In the genomic region with DNA sequence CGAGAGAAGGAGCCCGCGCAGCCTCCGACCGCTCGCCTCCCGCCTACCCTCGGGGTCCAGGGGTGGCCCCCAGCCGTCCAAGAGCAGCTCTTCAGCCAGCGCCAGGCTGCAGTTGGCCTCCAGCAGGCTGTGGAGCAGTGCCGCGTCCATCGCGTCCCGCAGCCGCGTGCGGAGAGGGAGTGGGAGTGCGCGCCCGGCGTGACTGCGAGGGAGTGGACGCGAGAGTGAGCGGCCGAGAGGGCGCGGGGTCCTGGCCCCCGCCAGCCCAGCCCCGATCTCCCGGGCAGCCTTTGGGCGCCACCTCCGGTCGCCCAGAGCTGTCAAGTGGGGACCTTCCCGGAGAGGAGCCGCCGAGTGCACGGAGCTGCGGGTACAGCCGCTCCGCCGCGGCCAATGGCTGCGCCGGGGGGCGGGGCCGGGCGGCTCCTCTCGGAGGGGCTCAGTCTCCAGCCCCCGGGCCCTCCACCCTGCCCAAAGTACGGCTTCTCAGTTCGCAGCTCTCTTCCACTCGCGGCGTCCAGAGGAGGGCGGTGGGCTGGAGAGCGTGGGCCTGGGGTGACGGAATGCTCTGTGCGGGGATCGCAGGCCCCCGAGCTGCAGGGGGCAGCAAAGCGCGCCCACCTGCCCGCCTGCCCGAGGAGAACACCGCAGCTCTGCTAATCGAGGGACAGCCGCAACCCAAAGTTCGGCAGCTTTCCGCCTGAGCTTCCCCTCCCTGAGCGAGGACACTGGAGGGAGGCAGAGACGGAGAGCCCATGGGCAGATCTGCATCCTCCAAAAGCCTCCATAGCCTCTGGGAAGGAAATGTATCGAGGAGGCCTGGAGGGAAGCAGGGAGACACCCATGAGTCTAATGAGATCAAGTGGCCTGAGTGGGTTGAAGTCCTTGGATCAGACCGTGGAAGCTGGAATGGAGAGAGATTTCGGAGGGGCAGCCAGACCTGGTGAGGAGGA, we compare ENCODE assay signal across 1 cellular context.
TF ChIP-seq lines count a peak whose summit lies in the region.

A gene (minus strand): TSS at position 326 of the 953 bp plus-strand sequence. CDS start 176 bp downstream, at position 150.

TF ChIP-seq in HepG2, 621 proteins besides CTCF, POLR2A, EP300 and RAD21 (continued from another document):
- TF ChIP-seq, protein P1, sequence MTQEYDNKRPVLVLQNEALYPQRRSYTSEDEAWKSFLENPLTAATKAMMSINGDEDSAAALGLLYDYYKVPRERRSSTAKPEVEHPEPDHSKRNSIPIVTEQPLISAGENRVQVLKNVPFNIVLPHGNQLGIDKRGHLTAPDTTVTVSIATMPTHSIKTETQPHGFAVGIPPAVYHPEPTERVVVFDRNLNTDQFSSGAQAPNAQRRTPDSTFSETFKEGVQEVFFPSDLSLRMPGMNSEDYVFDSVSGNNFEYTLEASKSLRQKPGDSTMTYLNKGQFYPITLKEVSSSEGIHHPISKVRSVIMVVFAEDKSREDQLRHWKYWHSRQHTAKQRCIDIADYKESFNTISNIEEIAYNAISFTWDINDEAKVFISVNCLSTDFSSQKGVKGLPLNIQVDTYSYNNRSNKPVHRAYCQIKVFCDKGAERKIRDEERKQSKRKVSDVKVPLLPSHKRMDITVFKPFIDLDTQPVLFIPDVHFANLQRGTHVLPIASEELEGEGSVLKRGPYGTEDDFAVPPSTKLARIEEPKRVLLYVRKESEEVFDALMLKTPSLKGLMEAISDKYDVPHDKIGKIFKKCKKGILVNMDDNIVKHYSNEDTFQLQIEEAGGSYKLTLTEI (CRISPR knock-in tag; conservative IDR thresholded peaks at IDR 0.05) = no peak
- TF ChIP-seq, protein P2, sequence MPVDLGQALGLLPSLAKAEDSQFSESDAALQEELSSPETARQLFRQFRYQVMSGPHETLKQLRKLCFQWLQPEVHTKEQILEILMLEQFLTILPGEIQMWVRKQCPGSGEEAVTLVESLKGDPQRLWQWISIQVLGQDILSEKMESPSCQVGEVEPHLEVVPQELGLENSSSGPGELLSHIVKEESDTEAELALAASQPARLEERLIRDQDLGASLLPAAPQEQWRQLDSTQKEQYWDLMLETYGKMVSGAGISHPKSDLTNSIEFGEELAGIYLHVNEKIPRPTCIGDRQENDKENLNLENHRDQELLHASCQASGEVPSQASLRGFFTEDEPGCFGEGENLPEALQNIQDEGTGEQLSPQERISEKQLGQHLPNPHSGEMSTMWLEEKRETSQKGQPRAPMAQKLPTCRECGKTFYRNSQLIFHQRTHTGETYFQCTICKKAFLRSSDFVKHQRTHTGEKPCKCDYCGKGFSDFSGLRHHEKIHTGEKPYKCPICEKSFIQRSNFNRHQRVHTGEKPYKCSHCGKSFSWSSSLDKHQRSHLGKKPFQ (CRISPR knock-in tag; IDR thresholded peaks at IDR 0.05; ENCODE audit: insufficient replicate concordance) = no peak
- no peak for TF ChIP-seq ZNF747 (CRISPR knock-in tag; IDR thresholded peaks at IDR 0.05; ENCODE audit: borderline replicate concordance)
- TF ChIP-seq ZSCAN22 (CRISPR knock-in tag; IDR thresholded peaks at IDR 0.05) = no peak
- TF ChIP-seq ZNF589 (CRISPR knock-in tag; conservative IDR thresholded peaks at IDR 0.05) = no peak
- TF ChIP-seq SRF (IDR thresholded peaks at IDR 0.05; ENCODE audit: low read depth, low read length) = no peak
- TF ChIP-seq ZNF496 (CRISPR knock-in tag; IDR thresholded peaks at IDR 0.05; ENCODE audit: insufficient replicate concordance) = no peak
- TF ChIP-seq MEF2D (CRISPR knock-in tag; IDR thresholded peaks at IDR 0.05) = no peak
- no peak for TF ChIP-seq ZNF670 (CRISPR knock-in tag; IDR thresholded peaks at IDR 0.05; ENCODE audit: borderline replicate concordance)
- TF ChIP-seq PAWR (CRISPR knock-in tag; IDR thresholded peaks at IDR 0.05; ENCODE audit: borderline replicate concordance) = no peak
- TF ChIP-seq, protein P3, sequence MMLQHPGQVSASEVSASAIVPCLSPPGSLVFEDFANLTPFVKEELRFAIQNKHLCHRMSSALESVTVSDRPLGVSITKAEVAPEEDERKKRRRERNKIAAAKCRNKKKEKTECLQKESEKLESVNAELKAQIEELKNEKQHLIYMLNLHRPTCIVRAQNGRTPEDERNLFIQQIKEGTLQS (CRISPR knock-in tag; IDR thresholded peaks at IDR 0.05) = no peak
- TF ChIP-seq GATAD1 (CRISPR knock-in tag; IDR thresholded peaks at IDR 0.05) = no peak
- peak; percentile 63; the same call in 1 of the 2 replicates for TF ChIP-seq KDM5B (CRISPR knock-in tag; IDR thresholded peaks at IDR 0.05; ENCODE audit: borderline replicate concordance)
- no peak for TF ChIP-seq SUZ12 (IDR thresholded peaks at IDR 0.05; ENCODE audit: low read depth, low read length)
- no peak for TF ChIP-seq ZNF30 (CRISPR knock-in tag; IDR thresholded peaks at IDR 0.05)
- TF ChIP-seq KMT2B (CRISPR knock-in tag; IDR thresholded peaks at IDR 0.05) = no peak
- no peak for TF ChIP-seq NFKBIZ (CRISPR knock-in tag; IDR thresholded peaks at IDR 0.05)
- TF ChIP-seq, protein P4, sequence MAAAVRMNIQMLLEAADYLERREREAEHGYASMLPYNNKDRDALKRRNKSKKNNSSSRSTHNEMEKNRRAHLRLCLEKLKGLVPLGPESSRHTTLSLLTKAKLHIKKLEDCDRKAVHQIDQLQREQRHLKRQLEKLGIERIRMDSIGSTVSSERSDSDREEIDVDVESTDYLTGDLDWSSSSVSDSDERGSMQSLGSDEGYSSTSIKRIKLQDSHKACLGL (CRISPR knock-in tag; IDR thresholded peaks at IDR 0.05) = peak; percentile 44; the same call in 1 of the 2 replicates
- TF ChIP-seq, protein P5, sequence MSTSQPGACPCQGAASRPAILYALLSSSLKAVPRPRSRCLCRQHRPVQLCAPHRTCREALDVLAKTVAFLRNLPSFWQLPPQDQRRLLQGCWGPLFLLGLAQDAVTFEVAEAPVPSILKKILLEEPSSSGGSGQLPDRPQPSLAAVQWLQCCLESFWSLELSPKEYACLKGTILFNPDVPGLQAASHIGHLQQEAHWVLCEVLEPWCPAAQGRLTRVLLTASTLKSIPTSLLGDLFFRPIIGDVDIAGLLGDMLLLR (CRISPR knock-in tag; IDR thresholded peaks at IDR 0.05) = no peak
